In genomic region chr4:152735302-152735917, GRCh38 we compare ENCODE assay signal across 9 cellular contexts. TPM values are rescaled to one million over a fixed set of nuclear protein-coding genes. Genes with fewer than 3 reads are reported as not detected.
A peak's percentile ranks its signal among the peaks of the same experiment; 100 is the strongest.
DNase-seq lines count a peak whose midpoint lies in the region; ATAC-seq, FAIRE-seq and TF ChIP-seq lines count a peak whose summit lies in the region.
"Had no signal": no experiment of that assay in that cellular context is flagged by ENCODE, and none has a peak within 500 bp of the region (broad histone marks: within the 10 kb centered on the region; RNA-seq: fewer than 3 reads in every experiment).

No MANE protein-coding gene starts in this region.

- ATAC-seq in HG03175 (IDR thresholded peaks at IDR 0.05; ENCODE audit: unreplicated experiment) (peak; percentile 42), RWPE2 (ENCODE audit: low read depth) (peak; percentile 49; the same call in 1 of the 3 replicates), GM19023 (IDR thresholded peaks at IDR 0.05; ENCODE audit: unreplicated experiment) (no peak)

- H3K9me3 ChIP-seq in RWPE2 (ENCODE audit: severe bottlenecking) (no peaks in the 10 kb centered on the region), small intestine (ENCODE audit: control insufficient read depth, low read depth) (no peaks in the 10 kb centered on the region)
- H3K9me3 ChIP-seq: SJSA1 had no signal

- H3K36me3 ChIP-seq in RWPE2 (ENCODE audit: low read depth) (no peaks in the 10 kb centered on the region), small intestine (ENCODE audit: control insufficient read depth in 2 of 2, insufficient read depth in 2 of 2, low read length in 2 of 2) (no peaks in the 10 kb centered on the region)
- H3K36me3 ChIP-seq: SJSA1 had no signal

- 7 to 16% (median 8%) methylated on average over 2 of the region's 2 CpGs for WGBS in small intestine, 3 donors

- H3K4me3 ChIP-seq in RWPE2 (ENCODE audit: severe bottlenecking) (no peak overlapping the region), small intestine (ENCODE audit: low read depth in 1 of 2, low read length in 2 of 2) (no peak overlapping the region)
- H3K4me3 ChIP-seq: SJSA1 had no signal

- DNase-seq in DMS153 (lab: John Stamatoyannopoulos, UW) (peak; percentile 59), RWPE2 (ENCODE audit: low spot score) (no peak), fibroblast of the conjunctiva (ENCODE audit: low read depth) (peak; percentile 4), small intestine (peak; percentile 52), posterior cingulate gyrus (no peak)
- DNase-seq in stimulated activated CD4-positive, alpha-beta T cell treated with anti-CD3 and anti-CD28 coated beads, Interleukin-1b, Interleukin-23, amount 100 ng/mL, for 48 hours, result no peak

- intact Hi-C loops in posterior cingulate gyrus (cut with DNase I), result loop anchor here (2.0 to 10.0 kb wide), 2 partner anchors 91 to 235 kb away; no protein-coding TSS in a partner anchor

- H3K27ac ChIP-seq in RWPE2 (ENCODE audit: poor library complexity, severe bottlenecking), result no peak overlapping the region
- H3K27ac ChIP-seq in small intestine (ENCODE audit: low read depth in 1 of 2, low read length in 1 of 2), result no peak overlapping the region
- H3K27ac ChIP-seq: SJSA1 had no signal

- no peaks in the 10 kb centered on the region for H3K4me1 ChIP-seq in RWPE2 (ENCODE audit: insufficient read depth, poor library complexity, severe bottlenecking)
- H3K4me1 ChIP-seq in small intestine (ENCODE audit: control insufficient read depth in 2 of 2, insufficient read depth in 1 of 2, low read depth in 1 of 2, low read length in 1 of 2), result no peaks in the 10 kb centered on the region
- H3K4me1 ChIP-seq: SJSA1 had no signal

- peak; percentile 85 for TF ChIP-seq CTCF in RWPE2 (IDR thresholded peaks at IDR 0.05; ENCODE audit: poor library complexity, severe bottlenecking)

- FAIRE-seq in small intestine (lab: Jason Lieb, UNC), result no peak

- H3K27me3 ChIP-seq in RWPE2 (ENCODE audit: insufficient read depth, poor library complexity, severe bottlenecking), result no peaks in the 10 kb centered on the region
- no peaks in the 10 kb centered on the region for H3K27me3 ChIP-seq in small intestine (ENCODE audit: control insufficient read depth in 2 of 2, insufficient read depth in 2 of 2, low read length in 2 of 2)
- H3K27me3 ChIP-seq: SJSA1 had no signal

RNA-seq across cellular contexts. Expression of gene TIGD4, which starts 44.1 kb away (rescaled TPM):
- under 1 TPM in 2 of 3 donors, not detected in 1; 0.37 to 0.45 TPM for polyA plus RNA-seq in small intestine

RNA-seq across cellular contexts. Expression of gene ARFIP1, which starts 44.3 kb away (rescaled TPM):
- 10 to 100 TPM; 24.6 to 37.8 (median 25.7) TPM for polyA plus RNA-seq in small intestine

RNA-seq across cellular contexts. Expression of gene TMEM154, which starts 55.6 kb away (rescaled TPM):
- polyA plus RNA-seq in small intestine, result 1 to 10 TPM in 1 of 3 donors, under 1 TPM in 2; under 0.01 to 3.8 (median 0.95) TPM

Comparison
In these comparisons a context has a peak if more than half of its experiments do, and no peak if none do; other contexts are left out.
1. DNase-seq: peak in DMS153 (single experiment), fibroblast of the conjunctiva (single experiment) and small intestine (single experiment); none in RWPE2 (single experiment), stimulated activated CD4-positive, alpha-beta T cell treated with anti-CD3 and anti-CD28 coated beads, Interleukin-1b, Interleukin-23, amount 100 ng/mL, for 48 hours (single experiment) and posterior cingulate gyrus (0 of 10).